Comparison of ENCODE assay signal across 9 cellular contexts in the genomic region with DNA sequence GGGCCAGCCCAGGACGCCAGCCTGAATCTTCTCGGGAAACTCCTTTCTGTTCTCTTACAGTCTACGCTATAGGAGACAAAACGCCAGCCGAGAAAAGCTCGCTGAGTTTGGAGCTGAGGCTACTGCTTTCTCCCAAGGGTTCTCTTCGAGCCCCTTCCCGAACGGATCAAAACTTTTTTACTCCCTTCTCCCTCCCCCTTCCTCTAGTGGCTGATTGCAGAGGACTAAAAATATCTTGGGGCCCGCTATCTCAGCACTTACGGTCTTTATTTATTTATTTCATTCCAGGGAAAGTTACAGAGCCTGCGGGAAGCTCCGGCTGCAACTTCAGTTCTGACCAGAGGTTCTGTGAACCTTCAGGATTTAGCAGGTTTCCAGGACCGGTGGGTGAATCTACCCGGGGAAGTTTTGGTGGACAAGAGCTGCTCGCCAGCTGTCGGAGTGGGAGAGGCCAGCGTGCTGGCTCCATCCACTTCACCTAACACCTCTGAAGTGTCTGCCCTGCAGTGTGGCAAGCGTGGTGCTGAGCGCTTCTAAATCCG. TPM values are rescaled to one million over a fixed set of nuclear protein-coding genes. Genes with fewer than 3 reads are reported as not detected.
DNase-seq lines count a peak whose midpoint lies in the region; ATAC-seq and TF ChIP-seq lines count a peak whose summit lies in the region.
"Had no signal": no experiment of that assay in that cellular context is flagged by ENCODE, and none has a peak within 500 bp of the region (broad histone marks: within the 10 kb centered on the region; RNA-seq: fewer than 3 reads in every experiment).

No MANE protein-coding gene starts in this region.

- ATAC-seq in right cardiac atrium (peak; percentile 50 to 68), GM21786 (IDR thresholded peaks at IDR 0.05; ENCODE audit: unreplicated experiment) (no peak)

- whole genome bisulfite sequencing in right cardiac atrium = 2% methylated on average over 21 of the region's 21 CpGs

- intact Hi-C loops in right cardiac atrium (cut with DNase I) = loop anchor here (10.0 kb wide), 4 partner anchors 100 to 220 kb away; no protein-coding TSS in a partner anchor

- peaks cover 1% of the 10 kb centered on the region for H3K4me1 ChIP-seq in right cardiac atrium (ENCODE audit: control insufficient read depth, insufficient read depth, low read length)

- H3K27me3 ChIP-seq in right cardiac atrium (ENCODE audit: control insufficient read depth, insufficient read depth) = no peaks in the 10 kb centered on the region

- DNase-seq in GM13976 (ENCODE audit: low spot score) = peak; percentile 10
- DNase-seq in SW480 (ENCODE audit: low spot score) = peak; percentile 52
- peak; percentile 44 to 74 (median 68) for DNase-seq in right cardiac atrium
- DNase-seq in renal cortical epithelial cell (ENCODE audit: low read depth) = peak; percentile 12
- no peak for DNase-seq in A172 (ENCODE audit: low spot score)
- no peak for DNase-seq in DMS153 treated with DMSO at 0.1 percent for 48 hours (lab: John Stamatoyannopoulos, UW; ENCODE audit: unreplicated experiment)
- DNase-seq in T-helper 9 cell = no peak

- no peaks in the 10 kb centered on the region for H3K9me3 ChIP-seq in right cardiac atrium (ENCODE audit: control insufficient read depth, low read length)

- TF ChIP-seq CTCF in GM13976 (IDR thresholded peaks at IDR 0.05; ENCODE audit: borderline replicate concordance, control extremely low read depth, extremely low read depth, insufficient read depth, missing control alignments) = no peak

- peak overlapping the region; percentile 90 for H3K27ac ChIP-seq in right cardiac atrium (ENCODE audit: low read length)

- in situ Hi-C loops in GM13976 (cut with MboI; ENCODE audit: low sequenced_read_pairs, unreplicated experiment) = no loop called here

- peak overlapping the region; percentile 53 for H3K4me3 ChIP-seq in right cardiac atrium (ENCODE audit: low read length)

RNA-seq across cellular contexts. Expression of a gene that starts 0.5 kb away (rescaled TPM):
- total RNA-seq in right cardiac atrium (10 to 100 TPM; 49.8 to 96.5 (median 71.0) TPM), renal cortical epithelial cell (0.17 and 0.30 TPM in 2 replicates)
- polyA plus RNA-seq in right cardiac atrium = 53.6 TPM
- total RNA-seq in A172 (2014; rRNA removed; shearing (Covaris generic)) = not detected in 2 replicates
- total RNA-seq: activated CD8-positive, alpha-beta memory T cell treated with anti-CD3 and anti-CD28 coated beads for 36 hours had no signal

Comparison
In these comparisons a context has a peak if more than half of its experiments do, and no peak if none do; other contexts are left out.
1. DNase-seq: peak in GM13976 (single experiment), SW480 (single experiment), right cardiac atrium (3 of 3) and renal cortical epithelial cell (single experiment); none in A172 (single experiment), DMS153 treated with DMSO at 0.1 percent for 48 hours (single experiment) and T-helper 9 cell (single experiment).
2. RNA of a gene that starts 0.5 kb away (total RNA-seq): 49.8 to 96.5 TPM in right cardiac atrium; 0.17 to 0.30 TPM in renal cortical epithelial cell and not detected in A172; every median in the first group is over 10 times any median in the second.